7 cellular contexts compared by ENCODE assay signal in the genomic region with DNA sequence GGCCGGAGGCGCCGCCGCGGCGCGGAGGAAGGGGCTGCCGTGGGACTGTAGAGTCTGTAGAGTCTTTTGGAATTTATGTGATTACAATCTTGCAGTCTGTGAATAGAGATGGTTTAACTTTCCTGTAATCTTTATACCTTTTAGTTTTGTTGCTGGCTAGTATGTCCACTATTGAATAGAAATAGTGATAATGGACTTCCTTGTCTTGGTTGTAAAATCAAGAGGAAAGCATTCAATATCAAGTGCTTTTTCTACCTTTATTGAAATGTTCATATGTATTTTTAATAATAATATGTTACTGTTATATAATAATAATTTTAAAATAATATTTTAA. TPM values are rescaled to one million over a fixed set of nuclear protein-coding genes. Genes with fewer than 3 reads are reported as not detected.
DNase-seq lines count a peak whose midpoint lies in the region; ATAC-seq, FAIRE-seq and TF ChIP-seq lines count a peak whose summit lies in the region.
"Not testable (repeated sequence)": the region's sequence is repeated elsewhere in the genome, so short reads cannot be mapped to it uniquely, and the experiment has no call there.

No MANE protein-coding gene starts in this region.

- ATAC-seq in GM19395 (IDR thresholded peaks at IDR 0.05; ENCODE audit: unreplicated experiment), result peak; percentile 17

- FAIRE-seq in small intestine (lab: Jason Lieb, UNC), result not testable (repeated sequence)

- H3K27me3 ChIP-seq in Peyer's patch; right atrium auricular region; muscle layer of duodenum (ENCODE audit: low read depth, low read length); small intestine (ENCODE audit: control insufficient read depth in 2 of 2, insufficient read depth in 2 of 2, low read length in 2 of 2): not testable (repeated sequence)

- TF ChIP-seq CTCF in Peyer's patch (IDR thresholded peaks at IDR 0.05); right atrium auricular region (IDR thresholded peaks at IDR 0.05): not testable (repeated sequence)

- intact Hi-C loops in activated T-helper 2 cell treated with anti-CD3 and anti-CD28 coated beads, Interferon-gamma antibody, Interleukin-2, Interleukin-4, amounts not matched to agents 10 μg/mL and 5 μg/mL and 100 μg/mL, durations not matched to agents 14 hours and 24 hours and 36 hours (cut with micrococcal nuclease), result not testable (repeated sequence)
- intact Hi-C loops in dendritic cell treated with granulocyte-macrophage colony-stimulating factor and Interleukin-4, amounts not matched to agents 40 ng/mL and 50 ng/mL, for 4 days (cut with micrococcal nuclease), result loop anchor here (10.0 kb wide), 1 partner anchor 136 kb away; no protein-coding TSS in a partner anchor

- not testable (repeated sequence) for H3K9me3 Mint-ChIP-seq in activated T-helper 2 cell treated with anti-CD3 and anti-CD28 coated beads, Interferon-gamma antibody, Interleukin-2, Interleukin-4, amounts not matched to agents 10 μg/mL and 5 μg/mL and 100 μg/mL, durations not matched to agents 14 hours and 24 hours and 36 hours
- H3K9me3 Mint-ChIP-seq in dendritic cell treated with granulocyte-macrophage colony-stimulating factor and Interleukin-4, amounts not matched to agents 40 ng/mL and 50 ng/mL, for 4 days, result peaks cover 18% of the 10 kb centered on the region

- H3K27ac ChIP-seq in Peyer's patch (peak overlapping the region in 3 of 4 donors; percentile 6 to 66 (median 34)), right atrium auricular region (peak overlapping the region; percentile 86 to 88), muscle layer of duodenum (ENCODE audit: low read length) (peak overlapping the region; percentile 82), small intestine (ENCODE audit: low read depth in 1 of 2, low read length in 1 of 2) (peak overlapping the region in 1 of 2 donors; percentile 87)

- H3K27ac Mint-ChIP-seq in activated T-helper 2 cell treated with anti-CD3 and anti-CD28 coated beads, Interferon-gamma antibody, Interleukin-2, Interleukin-4, amounts not matched to agents 10 μg/mL and 5 μg/mL and 100 μg/mL, durations not matched to agents 14 hours and 24 hours and 36 hours, result peak overlapping the region; percentile 86
- peak overlapping the region; percentile 97 for H3K27ac Mint-ChIP-seq in dendritic cell treated with granulocyte-macrophage colony-stimulating factor and Interleukin-4, amounts not matched to agents 40 ng/mL and 50 ng/mL, for 4 days

- H3K4me3 ChIP-seq in Peyer's patch (peak overlapping the region; percentile 40 to 62 (median 52)), right atrium auricular region (peak overlapping the region; percentile 61 to 62), muscle layer of duodenum (ENCODE audit: low read depth in 1 of 2, low read length in 2 of 2) (peak overlapping the region; percentile 70 to 73), small intestine (ENCODE audit: low read depth in 1 of 2, low read length in 2 of 2) (peak overlapping the region; percentile 9 to 72)

- H3K4me1 ChIP-seq in Peyer's patch; right atrium auricular region; muscle layer of duodenum (ENCODE audit: control insufficient read depth in 1 of 2, insufficient read depth in 2 of 2, low read length in 2 of 2); small intestine (ENCODE audit: control insufficient read depth in 2 of 2, insufficient read depth in 1 of 2, low read depth in 1 of 2, low read length in 1 of 2): not testable (repeated sequence)

- H3K36me3 Mint-ChIP-seq in activated T-helper 2 cell treated with anti-CD3 and anti-CD28 coated beads, Interferon-gamma antibody, Interleukin-2, Interleukin-4, amounts not matched to agents 10 μg/mL and 5 μg/mL and 100 μg/mL, durations not matched to agents 14 hours and 24 hours and 36 hours (ENCODE audit: low read depth); dendritic cell treated with granulocyte-macrophage colony-stimulating factor and Interleukin-4, amounts not matched to agents 40 ng/mL and 50 ng/mL, for 4 days (ENCODE audit: low read depth): not testable (repeated sequence)

- not testable (repeated sequence) for TF ChIP-seq POLR2A in Peyer's patch (IDR thresholded peaks at IDR 0.05)

- H3K27me3 Mint-ChIP-seq in activated T-helper 2 cell treated with anti-CD3 and anti-CD28 coated beads, Interferon-gamma antibody, Interleukin-2, Interleukin-4, amounts not matched to agents 10 μg/mL and 5 μg/mL and 100 μg/mL, durations not matched to agents 14 hours and 24 hours and 36 hours (ENCODE audit: low read depth); dendritic cell treated with granulocyte-macrophage colony-stimulating factor and Interleukin-4, amounts not matched to agents 40 ng/mL and 50 ng/mL, for 4 days: not testable (repeated sequence)

- 0 to 2% (median 1%) methylated on average over 8 of the region's 8 CpGs for WGBS in small intestine, 3 donors

- DNase-seq in Peyer's patch; activated T-helper 2 cell treated with anti-CD3 and anti-CD28 coated beads, Interferon-gamma antibody, Interleukin-2, Interleukin-4, amounts not matched to agents 10 μg/mL and 5 μg/mL and 100 μg/mL, durations not matched to agents 14 hours and 24 hours and 36 hours (ENCODE audit: low spot score); right atrium auricular region (ENCODE audit: low spot score); small intestine: not testable (repeated sequence)

- not testable (repeated sequence) for H3K9me3 ChIP-seq in Peyer's patch; right atrium auricular region; muscle layer of duodenum (ENCODE audit: control insufficient read depth in 1 of 2, low read length in 2 of 2); small intestine (ENCODE audit: control insufficient read depth, low read depth)

- H3K4me3 Mint-ChIP-seq in activated T-helper 2 cell treated with anti-CD3 and anti-CD28 coated beads, Interferon-gamma antibody, Interleukin-2, Interleukin-4, amounts not matched to agents 10 μg/mL and 5 μg/mL and 100 μg/mL, durations not matched to agents 14 hours and 24 hours and 36 hours (ENCODE audit: low read depth), result peak overlapping the region; percentile 90
- H3K4me3 Mint-ChIP-seq in dendritic cell treated with granulocyte-macrophage colony-stimulating factor and Interleukin-4, amounts not matched to agents 40 ng/mL and 50 ng/mL, for 4 days, result peak overlapping the region; percentile 99

- peaks cover 15% of the 10 kb centered on the region for H3K4me1 Mint-ChIP-seq in activated T-helper 2 cell treated with anti-CD3 and anti-CD28 coated beads, Interferon-gamma antibody, Interleukin-2, Interleukin-4, amounts not matched to agents 10 μg/mL and 5 μg/mL and 100 μg/mL, durations not matched to agents 14 hours and 24 hours and 36 hours (ENCODE audit: low read depth)
- not testable (repeated sequence) for H3K4me1 Mint-ChIP-seq in dendritic cell treated with granulocyte-macrophage colony-stimulating factor and Interleukin-4, amounts not matched to agents 40 ng/mL and 50 ng/mL, for 4 days (ENCODE audit: low read depth)

- H3K36me3 ChIP-seq in Peyer's patch; right atrium auricular region; muscle layer of duodenum (ENCODE audit: control insufficient read depth in 1 of 2, insufficient read depth in 2 of 2, low read length in 2 of 2); small intestine (ENCODE audit: control insufficient read depth in 2 of 2, insufficient read depth in 2 of 2, low read length in 2 of 2): not testable (repeated sequence)

RNA-seq across cellular contexts. Expression of gene ANKRD18B, which starts 12.9 kb away (rescaled TPM):
- not detected for total RNA-seq in Peyer's patch
- total RNA-seq in activated T-helper 2 cell treated with anti-CD3 and anti-CD28 coated beads, Interferon-gamma antibody, Interleukin-2, Interleukin-4, amounts not matched to agents 10 μg/mL and 5 μg/mL and 100 μg/mL, durations not matched to agents 14 hours and 24 hours and 36 hours, result 1.6 and 2.6 TPM in 2 replicates
- total RNA-seq in right atrium auricular region, result under 1 TPM in 1 of 2 donors, not detected in 1; 0.11 TPM
- polyA plus RNA-seq in small intestine, result under 1 TPM in 1 of 3 donors, not detected in 2; 0.48 TPM

RNA-seq across cellular contexts. Expression of gene NOL6, which starts 37.4 kb away (rescaled TPM):
- total RNA-seq in Peyer's patch (10 to 100 TPM; 14.5 to 26.4 (median 18.4) TPM), right atrium auricular region (10 to 100 TPM; 12.5 to 16.1 TPM)
- total RNA-seq in activated T-helper 2 cell treated with anti-CD3 and anti-CD28 coated beads, Interferon-gamma antibody, Interleukin-2, Interleukin-4, amounts not matched to agents 10 μg/mL and 5 μg/mL and 100 μg/mL, durations not matched to agents 14 hours and 24 hours and 36 hours, result 61.9 and 65.3 TPM in 2 replicates
- polyA plus RNA-seq in small intestine, result 10 to 100 TPM in 2 of 3 donors, 1 to 10 TPM in 1; 8.5 to 19.6 (median 10.3) TPM
